ENCODE assay signal across 9 cellular contexts in the genomic region with DNA sequence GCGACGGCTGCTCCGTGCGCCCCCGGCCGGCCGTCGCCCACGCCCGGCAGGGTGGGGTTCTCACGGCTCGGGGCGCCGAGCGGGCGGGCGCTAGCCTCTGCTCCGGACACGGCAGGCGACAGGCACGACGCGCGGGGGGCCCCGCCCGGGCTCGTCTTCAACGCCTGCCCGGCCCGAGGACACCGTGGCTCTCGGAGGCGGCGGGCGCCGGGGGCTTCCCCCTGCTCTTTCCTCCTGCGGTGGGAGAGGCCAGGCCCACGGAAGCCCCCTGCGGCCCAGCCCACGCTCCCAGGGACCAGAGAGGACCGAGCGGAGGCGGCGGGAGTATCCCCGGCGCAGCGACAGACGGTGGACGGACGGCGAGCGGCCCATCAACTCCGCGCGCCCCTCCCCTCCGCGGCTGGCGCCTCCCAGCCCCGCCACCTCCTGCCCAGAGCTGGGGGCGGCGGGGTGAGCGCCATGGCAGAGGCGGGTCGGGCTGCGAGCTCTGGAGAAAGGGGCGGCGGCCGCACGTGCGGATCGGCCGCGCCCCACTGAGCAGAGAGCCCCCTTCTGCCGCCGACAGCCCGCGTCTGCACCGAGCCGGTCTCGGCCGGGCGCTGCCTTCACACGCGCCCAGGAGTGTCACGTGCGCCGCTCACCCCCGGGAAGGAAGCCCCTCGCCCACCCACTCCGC. TPM values are rescaled to one million over a fixed set of nuclear protein-coding genes. Genes with fewer than 3 reads are reported as not detected.
A peak's percentile ranks its signal among the peaks of the same experiment; 100 is the strongest.
DNase-seq lines count a peak whose midpoint lies in the region; ATAC-seq and TF ChIP-seq lines count a peak whose summit lies in the region.
"Had no signal": no experiment of that assay in that cellular context is flagged by ENCODE, and none has a peak within 500 bp of the region (broad histone marks: within the 10 kb centered on the region; RNA-seq: fewer than 3 reads in every experiment).

A gene (minus strand): TSS at position 347 of the 676 bp plus-strand sequence. CDS start 386 bp downstream, outside the sequence.
A gene with protein sequence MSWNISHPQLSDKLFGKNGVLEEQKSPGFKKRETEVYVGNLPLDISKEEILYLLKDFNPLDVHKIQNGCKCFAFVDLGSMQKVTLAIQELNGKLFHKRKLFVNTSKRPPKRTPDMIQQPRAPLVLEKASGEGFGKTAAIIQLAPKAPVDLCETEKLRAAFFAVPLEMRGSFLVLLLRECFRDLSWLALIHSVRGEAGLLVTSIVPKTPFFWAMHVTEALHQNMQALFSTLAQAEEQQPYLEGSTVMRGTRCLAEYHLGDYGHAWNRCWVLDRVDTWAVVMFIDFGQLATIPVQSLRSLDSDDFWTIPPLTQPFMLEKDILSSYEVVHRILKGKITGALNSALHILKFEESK (plus strand): TSS at position 154 of the 676 bp plus-strand sequence. CDS start 4,685 bp downstream, outside the sequence.

- H3K27me3 Mint-ChIP-seq in CD8-positive, alpha-beta memory T cell = peaks cover 35 to 63% of the 10 kb centered on the region in 2 donors
- H3K27me3 Mint-ChIP-seq in activated CD4-positive, alpha-beta memory T cell treated with anti-CD3 and anti-CD28 coated beads, Interleukin-2, amount 10 ng/mL, durations not matched to agents 7 days and 5 days = peaks cover 59% of the 10 kb centered on the region

- H3K4me1 ChIP-seq in CD8-positive, alpha-beta memory T cell (ENCODE audit: insufficient read depth, low read length) = peaks cover 6% of the 10 kb centered on the region
- peaks cover 5% of the 10 kb centered on the region for H3K4me1 ChIP-seq in ovary (ENCODE audit: insufficient read depth)

- CTCF ChIA-PET in CD8-positive, alpha-beta memory T cell (lab: Charles Lee) = no interaction called here
- CTCF ChIA-PET in activated CD4-positive, alpha-beta memory T cell treated with anti-CD3 and anti-CD28 coated beads, Interleukin-2, amount 10 ng/mL, durations not matched to agents 7 days and 5 days (lab: Charles Lee) = no interaction called here

- H3K4me3 Mint-ChIP-seq in CD8-positive, alpha-beta memory T cell = peak within 1 kb of the TSS in 6 of 7 donors; percentile 50 to 81 (median 62)
- H3K4me3 Mint-ChIP-seq in activated CD4-positive, alpha-beta memory T cell treated with anti-CD3 and anti-CD28 coated beads, Interleukin-2, amount 10 ng/mL, durations not matched to agents 7 days and 5 days = peak within 1 kb of the TSS; percentile 18

- no peak for ATAC-seq in HG03108 (IDR thresholded peaks at IDR 0.05; ENCODE audit: unreplicated experiment)
- no peak for ATAC-seq in GM19035 (IDR thresholded peaks at IDR 0.05; ENCODE audit: unreplicated experiment)
- no peak for ATAC-seq in HG02852 (IDR thresholded peaks at IDR 0.05; ENCODE audit: unreplicated experiment)

- H3K36me3 Mint-ChIP-seq in CD8-positive, alpha-beta memory T cell = no peaks in the 10 kb centered on the region
- peaks cover 5% of the 10 kb centered on the region for H3K36me3 Mint-ChIP-seq in activated CD4-positive, alpha-beta memory T cell treated with anti-CD3 and anti-CD28 coated beads, Interleukin-2, amount 10 ng/mL, durations not matched to agents 7 days and 5 days (ENCODE audit: low read depth)

- no peaks in the 10 kb centered on the region for H3K9me3 ChIP-seq in CD8-positive, alpha-beta memory T cell (ENCODE audit: low read length)
- peaks cover 0 to 5% of the 10 kb centered on the region in 2 donors for H3K9me3 ChIP-seq in ovary

- no peak for TF ChIP-seq POLR2A in ovary (IDR thresholded peaks at IDR 0.05)

- DNase-seq in CD8-positive, alpha-beta memory T cell = peak in 2 of 5 donors; percentile 3 to 13
- DNase-seq in activated CD4-positive, alpha-beta memory T cell treated with anti-CD3 and anti-CD28 coated beads, Interleukin-2, amount 10 ng/mL, durations not matched to agents 7 days and 5 days = no peak
- DNase-seq in cardiac septum (ENCODE audit: low spot score) = peak; percentile 81
- DNase-seq in ovary = peak; percentile 25 to 62 (median 36)
- no peak for DNase-seq in NCI-H128 (lab: John Stamatoyannopoulos, UW; ENCODE audit: unreplicated experiment)

- POLR2A ChIA-PET in CD8-positive, alpha-beta memory T cell (lab: Charles Lee) = no interaction called here
- POLR2A ChIA-PET in activated CD4-positive, alpha-beta memory T cell treated with anti-CD3 and anti-CD28 coated beads, Interleukin-2, amount 10 ng/mL, durations not matched to agents 7 days and 5 days (lab: Charles Lee) = no interaction called here

- no peaks in the 10 kb centered on the region for H3K36me3 ChIP-seq in CD8-positive, alpha-beta memory T cell (ENCODE audit: insufficient read depth, low read length)
- H3K36me3 ChIP-seq in ovary = no peaks in the 10 kb centered on the region

- 1 to 2% (median 1%) methylated on average over 41 to 88 of the region's 90 CpGs for WGBS in ovary, 3 donors

- peaks cover 5 to 7% (median 5%) of the 10 kb centered on the region in 3 donors for H3K4me1 Mint-ChIP-seq in CD8-positive, alpha-beta memory T cell
- peaks cover 14% of the 10 kb centered on the region for H3K4me1 Mint-ChIP-seq in activated CD4-positive, alpha-beta memory T cell treated with anti-CD3 and anti-CD28 coated beads, Interleukin-2, amount 10 ng/mL, durations not matched to agents 7 days and 5 days

- TF ChIP-seq EP300 in ovary (IDR thresholded peaks at IDR 0.05) = no peak

- H3K27ac ChIP-seq in CD8-positive, alpha-beta memory T cell (ENCODE audit: low read depth, low read length) = no peak within 1 kb of the TSS
- H3K27ac ChIP-seq in ovary = peak within 1 kb of the TSS in 1 of 2 donors; percentile 37

- no peak for TF ChIP-seq CTCF in ovary (IDR thresholded peaks at IDR 0.05)

- no peak within 1 kb of the TSS for H3K27ac Mint-ChIP-seq in CD8-positive, alpha-beta memory T cell
- H3K27ac Mint-ChIP-seq in activated CD4-positive, alpha-beta memory T cell treated with anti-CD3 and anti-CD28 coated beads, Interleukin-2, amount 10 ng/mL, durations not matched to agents 7 days and 5 days = no peak within 1 kb of the TSS

- intact Hi-C loops in cardiac septum (cut with DNase I) = loop anchor here (1.0 kb wide), 1 partner anchor 18 kb away; no protein-coding TSS in a partner anchor
- intact Hi-C loops in ovary (cut with DNase I) = no loop called here

- peaks cover 19% of the 10 kb centered on the region for H3K27me3 ChIP-seq in CD8-positive, alpha-beta memory T cell (ENCODE audit: insufficient read depth, low read length, poor library complexity, severe bottlenecking)
- no peaks in the 10 kb centered on the region for H3K27me3 ChIP-seq in ovary

- H3K9me3 Mint-ChIP-seq in CD8-positive, alpha-beta memory T cell = peaks cover 0 to 5% (median 0%) of the 10 kb centered on the region in 5 donors
- peaks cover 6% of the 10 kb centered on the region for H3K9me3 Mint-ChIP-seq in activated CD4-positive, alpha-beta memory T cell treated with anti-CD3 and anti-CD28 coated beads, Interleukin-2, amount 10 ng/mL, durations not matched to agents 7 days and 5 days

- H3K4me3 ChIP-seq in CD8-positive, alpha-beta memory T cell (ENCODE audit: low read length) = no peak within 1 kb of the TSS
- H3K4me3 ChIP-seq in ovary = peak within 1 kb of the TSS; percentile 46

RNA-seq across cellular contexts. Expression of the first gene that starts in this region (rescaled TPM):
- not detected for total RNA-seq in CD8-positive, alpha-beta memory T cell
- not detected for polyA plus RNA-seq in CD8-positive, alpha-beta memory T cell
- total RNA-seq in activated CD4-positive, alpha-beta memory T cell treated with anti-CD3 and anti-CD28 coated beads, Interleukin-2, amount 10 ng/mL, durations not matched to agents 7 days and 5 days = not detected
- total RNA-seq in cardiac septum (16.8 TPM), ovary (10 to 100 TPM in 2 of 7 donors, 1 to 10 TPM in 5; 4.3 to 20.5 (median 9.0) TPM)
- 10 to 100 TPM in 1 of 2 donors, 1 to 10 TPM in 1; 6.9 to 15.4 TPM for polyA plus RNA-seq in ovary
- total RNA-seq: M059J had no signal

RNA-seq across cellular contexts. Expression of the second gene that starts in this region (rescaled TPM):
- not detected for total RNA-seq in CD8-positive, alpha-beta memory T cell
- not detected for polyA plus RNA-seq in CD8-positive, alpha-beta memory T cell
- total RNA-seq in activated CD4-positive, alpha-beta memory T cell treated with anti-CD3 and anti-CD28 coated beads, Interleukin-2, amount 10 ng/mL, durations not matched to agents 7 days and 5 days = not detected
- total RNA-seq in cardiac septum (5.0 TPM), ovary (1 to 10 TPM; 3.1 to 8.7 (median 5.8) TPM)
- 1 to 10 TPM; 4.1 to 6.2 TPM for polyA plus RNA-seq in ovary
- total RNA-seq: M059J had no signal

Comparison
In these comparisons a context has a peak if more than half of its experiments do, and no peak if none do; other contexts are left out.
1. RNA of the first gene that starts in this region (total RNA-seq): 16.8 TPM in cardiac septum (single experiment) and 4.3 to 20.5 TPM in ovary; not detected in CD8-positive, alpha-beta memory T cell and not detected in activated CD4-positive, alpha-beta memory T cell treated with anti-CD3 and anti-CD28 coated beads, Interleukin-2, amount 10 ng/mL, durations not matched to agents 7 days and 5 days; every median in the first group is over 4 times any median in the second.
2. DNase-seq: peak in cardiac septum (single experiment) and ovary (5 of 5); none in activated CD4-positive, alpha-beta memory T cell treated with anti-CD3 and anti-CD28 coated beads, Interleukin-2, amount 10 ng/mL, durations not matched to agents 7 days and 5 days (single experiment) and NCI-H128 (single experiment).